ENCODE assay signal across 8 cellular contexts in genomic region chr9:93132946-93133640, GRCh38. TPM values are rescaled to one million over a fixed set of nuclear protein-coding genes. Genes with fewer than 3 reads are reported as not detected.
DNase-seq lines count a peak whose midpoint lies in the region; ATAC-seq, FAIRE-seq and TF ChIP-seq lines count a peak whose summit lies in the region.

No MANE protein-coding gene starts in this region.

- intact Hi-C loops in posterior vena cava (cut with DNase I), result no loop called here

- no peaks in the 10 kb centered on the region for H3K27me3 ChIP-seq in cardiac muscle cell

- H3K4me3 ChIP-seq in WI38 (ENCODE audit: low read depth, low read length) (peak overlapping the region; percentile 71), cardiac muscle cell (peak overlapping the region; percentile 56)

- DNase-seq in GM18507 (ENCODE audit: extremely low spot score, insufficient read length, low read depth), result no peak
- peak in 1 of 2 donors; percentile 45 for DNase-seq in cardiac muscle cell (ENCODE audit: low read depth in 1 of 2, low spot score in 1 of 2)
- DNase-seq in posterior vena cava (ENCODE audit: low spot score), result peak; percentile 83
- DNase-seq in omental fat pad (ENCODE audit: low spot score), result no peak
- DNase-seq in NCI-H2081 treated with DMSO at 0.1 percent for 48 hours (lab: John Stamatoyannopoulos, UW), result no peak

- H3K27ac ChIP-seq in cardiac muscle cell, result no peak overlapping the region

- H3K4me1 ChIP-seq in cardiac muscle cell (ENCODE audit: low read depth), result peaks cover 8% of the 10 kb centered on the region

- TF ChIP-seq CTCF in WI38 (IDR thresholded peaks at IDR 0.05; ENCODE audit: low read depth, low read length), result no peak
- no peak for TF ChIP-seq CTCF in cardiac muscle cell (IDR thresholded peaks at IDR 0.05; ENCODE audit: low read depth, low read length)
- no peak for TF ChIP-seq CTCF in omental fat pad (IDR thresholded peaks at IDR 0.05)

- peak; percentile 57 for FAIRE-seq in GM18507 (lab: Jason Lieb, UNC)

- H3K9me3 ChIP-seq in cardiac muscle cell (ENCODE audit: low read depth), result no peaks in the 10 kb centered on the region

- ATAC-seq in omental fat pad (ENCODE audit: low FRiP score) (no peak), HG03378 (IDR thresholded peaks at IDR 0.05; ENCODE audit: unreplicated experiment) (no peak), GM18870 (IDR thresholded peaks at IDR 0.05; ENCODE audit: unreplicated experiment) (no peak)

- H3K36me3 ChIP-seq in cardiac muscle cell, result no peaks in the 10 kb centered on the region

RNA-seq across cellular contexts. Expression of gene NINJ1, which starts 1.0 kb away (rescaled TPM):
- total RNA-seq in cardiac muscle cell (34.6 and 52.4 TPM in 2 replicates), posterior vena cava (10 to 100 TPM; 30.6 to 39.5 TPM), omental fat pad (100 to 1,000 TPM in 2 of 4 donors, 10 to 100 TPM in 2; 63.3 to 137 (median 104) TPM)
- polyA plus RNA-seq in cardiac muscle cell, result 49.2 and 51.7 TPM in 2 replicates

RNA-seq across cellular contexts. Expression of gene CARD19, which starts 37.1 kb away (rescaled TPM):
- total RNA-seq in cardiac muscle cell, result 46.3 and 47.3 TPM in 2 replicates
- polyA plus RNA-seq in cardiac muscle cell, result 37.5 and 66.8 TPM in 2 replicates
- 10 to 100 TPM; 40.8 to 43.0 TPM for total RNA-seq in posterior vena cava
- total RNA-seq in omental fat pad, result 10 to 100 TPM; 45.7 to 76.5 (median 57.9) TPM

RNA-seq across cellular contexts. Expression of gene WNK2, which starts 50.8 kb away (rescaled TPM):
- total RNA-seq in cardiac muscle cell, result 31.6 and 92.2 TPM in 2 replicates
- polyA plus RNA-seq in cardiac muscle cell, result 34.5 and 88.3 TPM in 2 replicates
- total RNA-seq in posterior vena cava, result 10 to 100 TPM; 34.8 to 39.5 TPM
- 1 to 10 TPM in 1 of 4 donors, under 1 TPM in 3; 0.28 to 1.7 (median 0.47) TPM for total RNA-seq in omental fat pad

Comparison
In these comparisons a context has a peak if more than half of its experiments do, and no peak if none do; other contexts are left out.
1. RNA of gene WNK2, which starts 50.8 kb away (total RNA-seq): 31.6 to 92.2 TPM in cardiac muscle cell and 34.8 to 39.5 TPM in posterior vena cava; 0.28 to 1.7 TPM in omental fat pad; every median in the first group is over 10 times any median in the second.